ENCODE assay signal across 8 cellular contexts in genomic region chr3:112390783-112391641, GRCh38. TPM values are rescaled to one million over a fixed set of nuclear protein-coding genes. Genes with fewer than 3 reads are reported as not detected.
A peak's percentile ranks its signal among the peaks of the same experiment; 100 is the strongest.
DNase-seq lines count a peak whose midpoint lies in the region; ATAC-seq and TF ChIP-seq lines count a peak whose summit lies in the region.

No MANE protein-coding gene starts in this region.

- peaks cover 48% of the 10 kb centered on the region for H3K4me1 Mint-ChIP-seq in activated naive CD4-positive, alpha-beta T cell treated with anti-CD3 and anti-CD28 coated beads, Interleukin-2, amount 10 ng/mL, durations not matched to agents 7 days and 5 days
- peaks cover 25 to 42% (median 30%) of the 10 kb centered on the region in 3 donors for H3K4me1 Mint-ChIP-seq in T-cell

- CTCF ChIA-PET in activated naive CD4-positive, alpha-beta T cell treated with anti-CD3 and anti-CD28 coated beads, Interleukin-2, amount 10 ng/mL, durations not matched to agents 7 days and 5 days (lab: Charles Lee): interaction anchor here (1.5 kb wide), 1 partner anchor 46 kb away, joined by 6 read pairs; no protein-coding TSS in a partner anchor
- CTCF ChIA-PET in T-cell (lab: Charles Lee): interaction anchor here in 1 of 2 donors (1.0 kb wide), 1 partner anchor 14 kb away, joined by 3 read pairs; no protein-coding TSS in a partner anchor

- H3K36me3 Mint-ChIP-seq in activated naive CD4-positive, alpha-beta T cell treated with anti-CD3 and anti-CD28 coated beads, Interleukin-2, amount 10 ng/mL, durations not matched to agents 7 days and 5 days: peaks cover 10% of the 10 kb centered on the region
- peaks cover 4% of the 10 kb centered on the region for H3K36me3 Mint-ChIP-seq in T-cell

- H3K27me3 Mint-ChIP-seq in activated naive CD4-positive, alpha-beta T cell treated with anti-CD3 and anti-CD28 coated beads, Interleukin-2, amount 10 ng/mL, durations not matched to agents 7 days and 5 days: no peaks in the 10 kb centered on the region
- H3K27me3 Mint-ChIP-seq in T-cell: no peaks in the 10 kb centered on the region

- H3K9me3 Mint-ChIP-seq in activated naive CD4-positive, alpha-beta T cell treated with anti-CD3 and anti-CD28 coated beads, Interleukin-2, amount 10 ng/mL, durations not matched to agents 7 days and 5 days: peaks cover 16% of the 10 kb centered on the region
- peaks cover 5% of the 10 kb centered on the region in 3 donors for H3K9me3 Mint-ChIP-seq in T-cell

- POLR2A ChIA-PET in T-cell (lab: Charles Lee): interaction anchor here in 1 of 2 donors (0.5 kb wide), 2 partner anchors 28 to 120 kb away, joined by 4 to 9 read pairs; no protein-coding TSS in a partner anchor

- no peak for TF ChIP-seq CTCF in fibroblast of villous mesenchyme (IDR thresholded peaks at IDR 0.05; ENCODE audit: insufficient read depth, low read depth, low read length)

- H3K4me3 Mint-ChIP-seq in activated naive CD4-positive, alpha-beta T cell treated with anti-CD3 and anti-CD28 coated beads, Interleukin-2, amount 10 ng/mL, durations not matched to agents 7 days and 5 days: no peak overlapping the region
- no peak overlapping the region for H3K4me3 Mint-ChIP-seq in T-cell

- ATAC-seq in T-cell (replicated peaks in 1 of 4) (peak; percentile 40 to 87 (median 68)), GM21367 (IDR thresholded peaks at IDR 0.05; ENCODE audit: unreplicated experiment) (no peak)

- no peak for DNase-seq in activated naive CD4-positive, alpha-beta T cell treated with anti-CD3 and anti-CD28 coated beads, Interleukin-2, amount 10 ng/mL, durations not matched to agents 7 days and 5 days
- DNase-seq in activated naive CD4-positive, alpha-beta T cell (lab: John Stamatoyannopoulos, UW): no peak
- DNase-seq in T-cell (peak in 1 of 34 experiments; percentile 25), fibroblast of villous mesenchyme (ENCODE audit: low read depth) (peak; percentile 92), occipital lobe (lab: John Stamatoyannopoulos, UW) (peak; percentile 5)
- no peak for DNase-seq in stimulated activated CD4-positive, alpha-beta T cell treated with anti-CD3 and anti-CD28 coated beads, Interleukin-15, amount 100 ng/mL, for 24 hours
- DNase-seq in stimulated activated CD4-positive, alpha-beta T cell treated with anti-CD3 and anti-CD28 coated beads, Interleukin-4, amount 100 ng/mL, for 24 hours: no peak

- H3K27ac Mint-ChIP-seq in activated naive CD4-positive, alpha-beta T cell treated with anti-CD3 and anti-CD28 coated beads, Interleukin-2, amount 10 ng/mL, durations not matched to agents 7 days and 5 days: peak overlapping the region; percentile 71
- peak overlapping the region; percentile 24 to 64 for H3K27ac Mint-ChIP-seq in T-cell

- H3K4me3 ChIP-seq in fibroblast of villous mesenchyme (ENCODE audit: low read depth, low read length): no peak overlapping the region

RNA-seq across cellular contexts. Expression of gene CD200, which starts 58.1 kb away (rescaled TPM):
- total RNA-seq in T-cell (1 to 10 TPM; 1.3 to 4.6 (median 2.2) TPM), fibroblast of villous mesenchyme (1.3 TPM in 2 replicates), occipital lobe (41.6 TPM)

Comparison
In these comparisons a context has a peak if more than half of its experiments do, and no peak if none do; other contexts are left out.
1. DNase-seq: peak in fibroblast of villous mesenchyme (single experiment) and occipital lobe (single experiment); none in activated naive CD4-positive, alpha-beta T cell treated with anti-CD3 and anti-CD28 coated beads, Interleukin-2, amount 10 ng/mL, durations not matched to agents 7 days and 5 days (single experiment), activated naive CD4-positive, alpha-beta T cell (0 of 4), stimulated activated CD4-positive, alpha-beta T cell treated with anti-CD3 and anti-CD28 coated beads, Interleukin-15, amount 100 ng/mL, for 24 hours (single experiment) and stimulated activated CD4-positive, alpha-beta T cell treated with anti-CD3 and anti-CD28 coated beads, Interleukin-4, amount 100 ng/mL, for 24 hours (single experiment).